Comparison of ENCODE assay signal across 8 cellular contexts in genomic region chrX:120251471-120252011, GRCh38. TPM values are rescaled to one million over a fixed set of nuclear protein-coding genes. Genes with fewer than 3 reads are reported as not detected.
DNase-seq lines count a peak whose midpoint lies in the region; ATAC-seq, FAIRE-seq and TF ChIP-seq lines count a peak whose summit lies in the region.

No MANE protein-coding gene starts in this region.

- intact Hi-C loops in A673 (cut with micrococcal nuclease; ENCODE audit: unreplicated experiment): no loop called here

- H2AK5ac ChIP-seq in trophoblast cell (ENCODE audit: low read length): no peak overlapping the region

- peak overlapping the region; percentile 63 for H2BK120ac ChIP-seq in trophoblast cell (ENCODE audit: insufficient read depth, low read length, poor library complexity)

- H3K27me3 Mint-ChIP-seq in activated naive CD4-positive, alpha-beta T cell treated with anti-CD3 and anti-CD28 coated beads, Interleukin-2, amount 50 U/mL, for 24 hours: no peaks in the 10 kb centered on the region

- H3K4me1 Mint-ChIP-seq in activated naive CD4-positive, alpha-beta T cell treated with anti-CD3 and anti-CD28 coated beads, Interleukin-2, amount 50 U/mL, for 24 hours: peaks cover 36% of the 10 kb centered on the region

- peak; percentile 19 for DNase-seq in A673 (ENCODE audit: low spot score)
- DNase-seq in GM12892 (ENCODE audit: insufficient read length): no peak
- peak; percentile 11 for DNase-seq in NCI-H748 treated with DMSO at 0.1 percent for 48 hours (lab: John Stamatoyannopoulos, UW)
- peak; percentile 16 to 46 for DNase-seq in cardiac muscle cell (ENCODE audit: low read depth in 1 of 2, low spot score in 1 of 2)
- DNase-seq in trophoblast cell: peak; percentile 73 to 87

- TF ChIP-seq CTCF in A673 (conservative IDR thresholded peaks at IDR 0.05; ENCODE audit: low read depth, low read length) (no peak), cardiac muscle cell (IDR thresholded peaks at IDR 0.05; ENCODE audit: low read depth, low read length) (no peak)

- H3K27ac ChIP-seq in A673 (ENCODE audit: low read depth, low read length, poor library complexity, severe bottlenecking) (peak overlapping the region; percentile 84), cardiac muscle cell (peak overlapping the region; percentile 91), trophoblast cell (ENCODE audit: low read depth, low read length) (peak overlapping the region; percentile 87)

- ATAC-seq in GM18519 (IDR thresholded peaks at IDR 0.05; ENCODE audit: low FRiP score, unreplicated experiment) (no peak), HG02763 (IDR thresholded peaks at IDR 0.05; ENCODE audit: unreplicated experiment) (no peak)

- H3K4ac ChIP-seq in trophoblast cell (ENCODE audit: low read depth, low read length): peak overlapping the region; percentile 85

- H3K9me3 ChIP-seq in A673 (ENCODE audit: low read depth, low read length, poor library complexity, severe bottlenecking) (no peaks in the 10 kb centered on the region), cardiac muscle cell (ENCODE audit: low read depth) (no peaks in the 10 kb centered on the region), trophoblast cell (ENCODE audit: insufficient read depth, low read depth, low read length) (no peaks in the 10 kb centered on the region)

- H3K4me3 Mint-ChIP-seq in activated naive CD4-positive, alpha-beta T cell treated with anti-CD3 and anti-CD28 coated beads, Interleukin-2, amount 50 U/mL, for 24 hours: peak overlapping the region; percentile 96

- no peak overlapping the region for H4K91ac ChIP-seq in trophoblast cell (ENCODE audit: low read depth, low read length)

- H3K23ac ChIP-seq in trophoblast cell (ENCODE audit: low read length): no peak overlapping the region

- WGBS in trophoblast cell (ENCODE audit: extremely low coverage, insufficient coverage, insufficient read length): no CpG with 5 or more reads among the region's 28 CpGs

- H2BK12ac ChIP-seq in trophoblast cell (ENCODE audit: low read length): no peak overlapping the region

- H3K4me2 ChIP-seq in trophoblast cell (ENCODE audit: low read length): peak overlapping the region; percentile 89

- peak overlapping the region; percentile 69 for H2BK5ac ChIP-seq in trophoblast cell (ENCODE audit: low read depth, low read length, poor library complexity)

- H4K8ac ChIP-seq in trophoblast cell (ENCODE audit: low read depth, low read length): peak overlapping the region; percentile 80

- BruUV-seq in A673 (replicated peaks; lab: Mats Ljungman, UMichigan): TSS peak; percentile 58

- H3K27me3 ChIP-seq in A673 (replicated peaks; ENCODE audit: insufficient read depth, low read depth, low read length, poor library complexity) (peaks cover 17% of the 10 kb centered on the region), cardiac muscle cell (peaks cover 28% of the 10 kb centered on the region), trophoblast cell (ENCODE audit: insufficient read depth, low read length) (no peaks in the 10 kb centered on the region)

- H3K9me3 Mint-ChIP-seq in activated naive CD4-positive, alpha-beta T cell treated with anti-CD3 and anti-CD28 coated beads, Interleukin-2, amount 50 U/mL, for 24 hours: no peaks in the 10 kb centered on the region

- TF ChIP-seq POLR2A in GM12892 (IDR thresholded peaks at IDR 0.05; ENCODE audit: low read depth, low read length): no peak

- H2AFZ ChIP-seq in trophoblast cell (ENCODE audit: insufficient read depth, low read length, poor library complexity): peak overlapping the region; percentile 92

- peak; percentile 46 for FAIRE-seq in GM12892 (lab: Jason Lieb, UNC)

- H3K36me3 ChIP-seq in A673 (ENCODE audit: insufficient read depth, low read length, poor library complexity, severe bottlenecking): peaks cover 8% of the 10 kb centered on the region
- no peaks in the 10 kb centered on the region for H3K36me3 ChIP-seq in cardiac muscle cell
- H3K36me3 ChIP-seq in trophoblast cell (ENCODE audit: control insufficient read depth in 1 of 2, insufficient read depth in 2 of 2, low read length in 2 of 2): peaks cover 0 to 6% of the 10 kb centered on the region in 2 experiments

- peaks cover 6% of the 10 kb centered on the region for H3K79me1 ChIP-seq in trophoblast cell (ENCODE audit: low read length)

- H3K4me1 ChIP-seq in A673 (ENCODE audit: insufficient read depth, low read length, poor library complexity, severe bottlenecking): no peaks in the 10 kb centered on the region
- H3K4me1 ChIP-seq in cardiac muscle cell (ENCODE audit: low read depth): no peaks in the 10 kb centered on the region
- H3K4me1 ChIP-seq in trophoblast cell (ENCODE audit: control insufficient read depth in 1 of 2, insufficient read depth in 2 of 2, low read length in 2 of 2): no peaks in the 10 kb centered on the region

- peak overlapping the region; percentile 73 for H4K12ac ChIP-seq in trophoblast cell (ENCODE audit: low read depth, low read length)

- H3K18ac ChIP-seq in trophoblast cell (ENCODE audit: low read length): peak overlapping the region; percentile 68

- H3K4me3 ChIP-seq in A673 (ENCODE audit: low read depth, low read length, poor library complexity, severe bottlenecking): peak overlapping the region; percentile 66
- peak overlapping the region; percentile 40 for H3K4me3 ChIP-seq in cardiac muscle cell
- peak overlapping the region; percentile 75 for H3K4me3 ChIP-seq in trophoblast cell (ENCODE audit: low read depth, low read length)

- CTCF ChIA-PET in A673 (lab: Charles Lee): interaction anchor here (0.7 kb wide), 1 partner anchor 357 kb away, joined by 3 read pairs; no protein-coding TSS in a partner anchor

- POLR2A ChIA-PET in A673 (lab: Charles Lee; ENCODE audit: low non-redundant PET): no interaction called here

- H3K27ac Mint-ChIP-seq in activated naive CD4-positive, alpha-beta T cell treated with anti-CD3 and anti-CD28 coated beads, Interleukin-2, amount 50 U/mL, for 24 hours: peak overlapping the region; percentile 79

- peak overlapping the region; percentile 14 for H3K14ac ChIP-seq in trophoblast cell (ENCODE audit: low read length)

- H3K36me3 Mint-ChIP-seq in activated naive CD4-positive, alpha-beta T cell treated with anti-CD3 and anti-CD28 coated beads, Interleukin-2, amount 50 U/mL, for 24 hours: peaks cover 7% of the 10 kb centered on the region

- peak overlapping the region; percentile 30 for H3K9ac ChIP-seq in trophoblast cell (ENCODE audit: low read length)

- peaks cover 8% of the 10 kb centered on the region for H3K79me2 ChIP-seq in trophoblast cell (ENCODE audit: control insufficient read depth, insufficient read depth, low read length, poor library complexity)

RNA-seq across cellular contexts. Expression of gene ZBTB33, which starts 0.9 kb away (rescaled TPM):
- total RNA-seq in A673 (2021) (16.4 and 18.2 TPM in 2 replicates), cardiac muscle cell (8.9 and 11.4 TPM in 2 replicates)
- polyA plus RNA-seq in GM12892 (2012; ENCODE audit: missing spikeins): 10.7 TPM
- 5.7 and 10.2 TPM in 2 replicates for polyA plus RNA-seq in cardiac muscle cell
- 10.0 TPM in 2 replicates for polyA plus RNA-seq in trophoblast cell (2013)

RNA-seq across cellular contexts. Expression of gene TMEM255A, which starts 59.7 kb away (rescaled TPM):
- total RNA-seq in A673 (2021) (0.56 and 0.79 TPM in 2 replicates), cardiac muscle cell (2.3 and 3.1 TPM in 2 replicates)
- polyA plus RNA-seq in GM12892 (2012; ENCODE audit: missing spikeins): 0.36 TPM
- polyA plus RNA-seq in cardiac muscle cell: 5.2 and 9.0 TPM in 2 replicates
- polyA plus RNA-seq in trophoblast cell (2013): 0.17 and 0.18 TPM in 2 replicates
